18 cellular contexts compared by ENCODE assay signal in genomic region chr1:15272782-15273127, GRCh38. TPM values are rescaled to one million over a fixed set of nuclear protein-coding genes. Genes with fewer than 3 reads are reported as not detected.
DNase-seq lines count a peak whose midpoint lies in the region; ATAC-seq and TF ChIP-seq lines count a peak whose summit lies in the region.
"Had no signal": no experiment of that assay in that cellular context is flagged by ENCODE, and none has a peak within 500 bp of the region (broad histone marks: within the 10 kb centered on the region; RNA-seq: fewer than 3 reads in every experiment).

No MANE protein-coding gene starts in this region.

- no peak overlapping the region for H3K4me3 ChIP-seq in PC-9
- no peak overlapping the region for H3K4me3 ChIP-seq in endodermal cell (ENCODE audit: low read length)
- H3K4me3 ChIP-seq in rectal smooth muscle tissue (ENCODE audit: low read length) = peak overlapping the region; percentile 21
- H3K4me3 ChIP-seq in MG63 = no peak overlapping the region
- H3K4me3 ChIP-seq: left lung, upper lobe of left lung had no signal

- no peaks in the 10 kb centered on the region for H3K4me1 ChIP-seq in PC-9 (replicated peaks; ENCODE audit: insufficient read depth)
- no peaks in the 10 kb centered on the region for H3K4me1 ChIP-seq in endodermal cell (ENCODE audit: control insufficient read depth, insufficient read depth, low read length)
- peaks cover 5% of the 10 kb centered on the region for H3K4me1 ChIP-seq in rectal smooth muscle tissue (ENCODE audit: control insufficient read depth, insufficient read depth, low read length)

- DNase-seq in activated CD4-positive, alpha-beta T cell treated with anti-CD3 and anti-CD28 coated beads for 36 hours = no peak
- DNase-seq in activated CD4-positive, alpha-beta T cell treated with anti-CD3 and anti-CD28 coated beads, Interleukin-2, amount 50 U/mL, for 48 hours = no peak
- DNase-seq in PC-9 (no peak), endodermal cell (no peak), T-cell (no peak), MG63 (no peak)
- DNase-seq: 8988T; activated CD4-positive, CD25-positive, alpha-beta regulatory T cell; activated T-cell treated with anti-CD3 and anti-CD28 coated beads, Interleukin-2, amount 50 U/mL, for 4 hours; T-helper 9 cell had no signal

- H3K9ac ChIP-seq in endodermal cell (ENCODE audit: extremely low read depth, low read length, poor library complexity, severe bottlenecking) = no peak overlapping the region
- no peak overlapping the region for H3K9ac ChIP-seq in rectal smooth muscle tissue (ENCODE audit: low read length)

- no peak overlapping the region for H3K27ac Mint-ChIP-seq in activated CD4-positive, alpha-beta T cell treated with anti-CD3 and anti-CD28 coated beads for 36 hours
- H3K27ac Mint-ChIP-seq in endodermal cell (no peak overlapping the region), T-cell (no peak overlapping the region)
- H3K27ac Mint-ChIP-seq: activated naive CD4-positive, alpha-beta T cell treated with anti-CD3 and anti-CD28 coated beads for 36 hours; nephron progenitor cell had no signal

- CTCF ChIA-PET in activated CD4-positive, alpha-beta T cell treated with anti-CD3 and anti-CD28 coated beads for 36 hours (lab: Charles Lee) = interaction anchor here (1.5 to 7.5 kb wide), 4 partner anchors 11 to 147 kb away, joined by 4 to 82 read pairs (median 7); no protein-coding TSS in a partner anchor
- CTCF ChIA-PET in PC-9 (lab: Charles Lee) = interaction anchor here (1.2 to 3.2 kb wide), 2 partner anchors 139 to 144 kb away, joined by 3 to 15 read pairs; no protein-coding TSS in a partner anchor
- CTCF ChIA-PET in T-cell (lab: Charles Lee) = interaction anchor here in 1 of 2 donors (1.2 kb wide), 1 partner anchor 9 kb away, joined by 3 read pairs; no protein-coding TSS in a partner anchor

- H3K4me1 Mint-ChIP-seq in activated CD4-positive, alpha-beta T cell treated with anti-CD3 and anti-CD28 coated beads for 36 hours = peaks cover 5% of the 10 kb centered on the region
- H3K4me1 Mint-ChIP-seq in endodermal cell (no peaks in the 10 kb centered on the region), T-cell (peaks cover 0 to 4% (median 4%) of the 10 kb centered on the region in 3 donors)

- no peaks in the 10 kb centered on the region for H3K79me2 ChIP-seq in PC-9 (ENCODE audit: low read depth)

- H3K9me2 ChIP-seq in PC-9 (ENCODE audit: insufficient read depth) = no peaks in the 10 kb centered on the region

- no peaks in the 10 kb centered on the region for H3K9me3 Mint-ChIP-seq in activated CD4-positive, alpha-beta T cell treated with anti-CD3 and anti-CD28 coated beads for 36 hours (ENCODE audit: low read depth)
- H3K9me3 Mint-ChIP-seq in endodermal cell (no peaks in the 10 kb centered on the region), T-cell (no peaks in the 10 kb centered on the region)
- H3K9me3 Mint-ChIP-seq: activated naive CD4-positive, alpha-beta T cell treated with anti-CD3 and anti-CD28 coated beads for 36 hours had no signal

- POLR2A ChIA-PET in activated CD4-positive, alpha-beta T cell treated with anti-CD3 and anti-CD28 coated beads for 36 hours (lab: Charles Lee) = no interaction called here
- POLR2A ChIA-PET in PC-9 (lab: Charles Lee; ENCODE audit: unreplicated experiment) = interaction anchor here (0.7 kb wide), 1 partner anchor 48 kb away, joined by 4 read pairs; no protein-coding TSS in a partner anchor
- POLR2A ChIA-PET in T-cell (lab: Charles Lee) = no interaction called here

- H2AFZ ChIP-seq in PC-9 = no peak overlapping the region

- peaks cover 32% of the 10 kb centered on the region for H3K27me3 Mint-ChIP-seq in activated CD4-positive, alpha-beta T cell treated with anti-CD3 and anti-CD28 coated beads for 36 hours
- peaks cover 14% of the 10 kb centered on the region for H3K27me3 Mint-ChIP-seq in endodermal cell (ENCODE audit: insufficient read depth)
- peaks cover 24 to 37% of the 10 kb centered on the region in 2 donors for H3K27me3 Mint-ChIP-seq in T-cell

- no peaks in the 10 kb centered on the region for H4K20me1 ChIP-seq in PC-9 (ENCODE audit: insufficient read depth)

- 0 out of 2 replicates have a peak, but pooled peaks have one; percentile 16 for TF ChIP-seq CTCF in PC-9 (conservative IDR thresholded peaks at IDR 0.05)
- peak; percentile 28 for TF ChIP-seq CTCF in endodermal cell (conservative IDR thresholded peaks at IDR 0.05)

- ATAC-seq in activated CD4-positive, alpha-beta T cell treated with anti-CD3 and anti-CD28 coated beads for 36 hours = peak; percentile 23
- ATAC-seq in T-cell (replicated peaks in 1 of 4) = no peak
- ATAC-seq in GM18867 (IDR thresholded peaks at IDR 0.05; ENCODE audit: unreplicated experiment) = no peak

- BruUV-seq in PC-9 (replicated peaks; lab: Mats Ljungman, UMichigan) = no TSS peak

- H3K36me3 Mint-ChIP-seq in activated CD4-positive, alpha-beta T cell treated with anti-CD3 and anti-CD28 coated beads for 36 hours (ENCODE audit: low read depth) = no peaks in the 10 kb centered on the region
- H3K36me3 Mint-ChIP-seq in endodermal cell (ENCODE audit: low read depth) (no peaks in the 10 kb centered on the region), T-cell (no peaks in the 10 kb centered on the region)

- H3K9me3 ChIP-seq in PC-9 (ENCODE audit: insufficient read depth, low read depth) (no peaks in the 10 kb centered on the region), endodermal cell (ENCODE audit: control insufficient read depth, low read length) (no peaks in the 10 kb centered on the region), MG63 (no peaks in the 10 kb centered on the region)
- H3K9me3 ChIP-seq: left lung, upper lobe of left lung had no signal

- peak overlapping the region; percentile 30; the same call in 1 of the 2 replicates for H3K4me2 ChIP-seq in PC-9

- WGBS in endodermal cell (ENCODE audit: insufficient coverage in 1 of 2, insufficient read length in 1 of 2), 2 experiments = 62 to 65% methylated on average over 6 to 7 of the region's 7 CpGs

- H3K36me3 ChIP-seq in PC-9 (ENCODE audit: low read depth) (no peaks in the 10 kb centered on the region), endodermal cell (ENCODE audit: control insufficient read depth, insufficient read depth, low read length) (no peaks in the 10 kb centered on the region), rectal smooth muscle tissue (ENCODE audit: control insufficient read depth, insufficient read depth, low read length) (no peaks in the 10 kb centered on the region), MG63 (no peaks in the 10 kb centered on the region)
- H3K36me3 ChIP-seq: left lung, upper lobe of left lung had no signal

- no peaks in the 10 kb centered on the region for H3F3A ChIP-seq in PC-9 (ENCODE audit: insufficient read depth, low read depth)

- intact Hi-C loops in activated CD4-positive, alpha-beta T cell treated with anti-CD3 and anti-CD28 coated beads for 36 hours (cut with DNase I, micrococcal nuclease) = loop anchor here (1.0 to 2.0 kb wide), 5 partner anchors 23 to 144 kb away; partner anchors contain the start of gene TMEM51 (in 1 of the 2)
- intact Hi-C loops in PC-9 (cut with micrococcal nuclease; ENCODE audit: unreplicated experiment) = loop anchor here (1.0 to 5.0 kb wide), 6 partner anchors 32 to 470 kb away; partner anchors contain the start of gene TMEM82

- no peak overlapping the region for H3K27ac ChIP-seq in PC-9
- H3K27ac ChIP-seq in endodermal cell (ENCODE audit: low read depth, low read length) = no peak overlapping the region
- H3K27ac ChIP-seq in rectal smooth muscle tissue (ENCODE audit: low read depth, low read length) = no peak overlapping the region
- H3K27ac ChIP-seq: left lung, upper lobe of left lung had no signal

- H3K4me3 Mint-ChIP-seq in activated CD4-positive, alpha-beta T cell treated with anti-CD3 and anti-CD28 coated beads for 36 hours = no peak overlapping the region
- no peak overlapping the region for H3K4me3 Mint-ChIP-seq in endodermal cell
- H3K4me3 Mint-ChIP-seq in T-cell = no peak overlapping the region
- H3K4me3 Mint-ChIP-seq: activated naive CD4-positive, alpha-beta T cell treated with anti-CD3 and anti-CD28 coated beads for 36 hours; activated T-cell treated with anti-CD3 and anti-CD28 coated beads, Interleukin-2, amount 50 U/mL, for 4 hours; nephron progenitor cell had no signal

- no peaks in the 10 kb centered on the region for H3K27me3 ChIP-seq in PC-9 (ENCODE audit: insufficient read depth, low read depth)
- H3K27me3 ChIP-seq in endodermal cell (ENCODE audit: control insufficient read depth, insufficient read depth, low read length, poor library complexity, severe bottlenecking) = peaks cover 4% of the 10 kb centered on the region
- no peaks in the 10 kb centered on the region for H3K27me3 ChIP-seq in rectal smooth muscle tissue (ENCODE audit: control insufficient read depth, insufficient read depth, low read length)
- 0 out of 2 replicates have a peak, but pooled peaks cover 5% of the 10 kb centered on the region for H3K27me3 ChIP-seq in MG63
- H3K27me3 ChIP-seq: left lung, upper lobe of left lung had no signal

RNA-seq across cellular contexts. Expression of gene FHAD1, which starts 25.7 kb away (rescaled TPM):
- under 1 TPM; 0.21 to 0.53 TPM for total RNA-seq in activated CD4-positive, alpha-beta T cell treated with anti-CD3 and anti-CD28 coated beads for 36 hours
- total RNA-seq in PC-9 (2021) (6.9 and 8.2 TPM in 2 replicates), endodermal cell (1 to 10 TPM; 2.9 to 3.6 TPM), T-cell (under 1 TPM in 1 of 5 donors, not detected in 4; 0.96 TPM)
- polyA plus RNA-seq in endodermal cell (2013, experiment 1 of 2) = 1.7 TPM
- 2.1 TPM for polyA plus RNA-seq in endodermal cell (2013, experiment 2 of 2)
- 0.33 and 1.1 TPM in 2 replicates for total RNA-seq in MG63 (2014; rRNA removed; shearing (Covaris generic); ENCODE audit: low replicate concordance)
- total RNA-seq: glomerular endothelial cell had no signal
- polyA plus RNA-seq: BJ had no signal
